In the genomic region with DNA sequence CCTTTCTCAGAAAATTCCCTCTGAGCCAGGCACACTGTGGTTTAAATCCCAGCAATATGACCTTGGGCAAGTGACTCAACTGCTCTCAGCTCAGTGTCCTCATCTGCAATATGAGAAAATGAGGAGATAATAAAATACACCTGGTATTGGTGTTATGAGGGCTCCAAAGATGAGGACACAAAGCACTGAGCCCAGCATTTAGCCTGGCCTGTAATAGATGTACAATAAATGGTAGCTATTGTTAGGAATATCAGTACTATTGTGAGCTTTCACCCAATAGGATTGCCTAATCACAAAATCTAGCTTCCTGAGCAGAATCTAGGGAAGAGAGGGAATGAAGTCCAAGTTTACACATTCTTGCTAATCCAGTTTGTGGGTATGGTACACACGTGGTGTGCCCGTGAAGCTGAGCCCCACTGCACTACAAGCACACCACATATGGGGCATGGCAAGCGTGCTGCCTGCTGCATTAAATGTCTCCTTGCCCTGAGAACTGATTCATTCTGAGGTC, we compare ENCODE assay signal across 18 cellular contexts. TPM values are rescaled to one million over a fixed set of nuclear protein-coding genes. Genes with fewer than 3 reads are reported as not detected.
DNase-seq lines count a peak whose midpoint lies in the region; ATAC-seq and TF ChIP-seq lines count a peak whose summit lies in the region.
"Had no signal": no experiment of that assay in that cellular context is flagged by ENCODE, and none has a peak within 500 bp of the region (broad histone marks: within the 10 kb centered on the region; RNA-seq: fewer than 3 reads in every experiment).

No MANE protein-coding gene starts in this region.

- no peak overlapping the region for H3K4ac ChIP-seq in mesenchymal stem cell (ENCODE audit: low read depth in 1 of 2, low read length in 2 of 2)

- H4K8ac ChIP-seq in mesenchymal stem cell (ENCODE audit: low read length), result no peak overlapping the region

- no peak for ATAC-seq in HG03469 (IDR thresholded peaks at IDR 0.05; ENCODE audit: unreplicated experiment)
- ATAC-seq in HG03457 (IDR thresholded peaks at IDR 0.05; ENCODE audit: unreplicated experiment), result no peak
- ATAC-seq in aorta (ENCODE audit: low FRiP score), result no peak
- ATAC-seq: GM23338; naive thymus-derived CD8-positive, alpha-beta T cell had no signal

- H3K9me3 ChIP-seq in mesenchymal stem cell (ENCODE audit: control insufficient read depth, low read length), result no peaks in the 10 kb centered on the region
- H3K9me3 ChIP-seq in aorta (ENCODE audit: control insufficient read depth, low read length), result no peaks in the 10 kb centered on the region

- peak overlapping the region; percentile 3 for H3K9ac ChIP-seq in mesenchymal stem cell (ENCODE audit: low read length)

- no peak overlapping the region for H3K27ac ChIP-seq in mesenchymal stem cell (ENCODE audit: low read length, poor library complexity, severe bottlenecking)
- H3K27ac ChIP-seq in aorta (ENCODE audit: low read depth in 1 of 2, low read length in 2 of 2), result no peak overlapping the region
- H3K27ac ChIP-seq: SK-N-MC had no signal

- no peaks in the 10 kb centered on the region for H3K79me1 ChIP-seq in mesenchymal stem cell (replicated peaks; ENCODE audit: low read length, poor library complexity, severe bottlenecking)

- H3K27me3 ChIP-seq in mesenchymal stem cell (ENCODE audit: control insufficient read depth in 1 of 2, insufficient read depth in 1 of 2, low read length in 2 of 2) (no peaks in the 10 kb centered on the region), aorta (ENCODE audit: control insufficient read depth in 1 of 2, insufficient read depth in 2 of 2, low read length in 1 of 2) (no peaks in the 10 kb centered on the region)

- no peak overlapping the region for H4K91ac ChIP-seq in mesenchymal stem cell (ENCODE audit: low read length)

- no peak overlapping the region for H3K4me2 ChIP-seq in mesenchymal stem cell (ENCODE audit: low read length, poor library complexity, severe bottlenecking)
- H3K4me2 ChIP-seq: GM23338, smooth muscle cell had no signal

- H3K14ac ChIP-seq in mesenchymal stem cell (ENCODE audit: low read length in 2 of 2), result peak overlapping the region in 1 of 2 experiments; percentile 93

- no peak overlapping the region for H3K4me3 ChIP-seq in epithelial cell of esophagus (ENCODE audit: low read length)
- no peak overlapping the region for H3K4me3 ChIP-seq in mesenchymal stem cell (ENCODE audit: insufficient read depth in 1 of 2, low read depth in 1 of 2, low read length in 2 of 2)
- H3K4me3 ChIP-seq in aorta (ENCODE audit: low read length in 2 of 2), result no peak overlapping the region
- H3K4me3 ChIP-seq: GM23338, SK-N-MC, smooth muscle cell had no signal

- H3K4me1 ChIP-seq in mesenchymal stem cell (ENCODE audit: control insufficient read depth, insufficient read depth, low read depth, low read length) (no peaks in the 10 kb centered on the region), aorta (ENCODE audit: control insufficient read depth in 1 of 2, insufficient read depth in 2 of 2, low read length in 2 of 2) (no peaks in the 10 kb centered on the region)

- no peaks in the 10 kb centered on the region for H3K36me3 ChIP-seq in mesenchymal stem cell (ENCODE audit: control insufficient read depth in 1 of 2, insufficient read depth in 2 of 2, low read depth in 1 of 2, low read length in 2 of 2)
- no peaks in the 10 kb centered on the region for H3K36me3 ChIP-seq in aorta (ENCODE audit: control insufficient read depth in 1 of 2, insufficient read depth in 2 of 2, low read length in 1 of 2)

- H2BK15ac ChIP-seq in mesenchymal stem cell (ENCODE audit: low read depth, poor library complexity, severe bottlenecking), result no peak overlapping the region

- DNase-seq in ELR (ENCODE audit: low read depth) (peak; percentile 77), NCI-H82 treated with DMSO at 0.1 percent for 48 hours (lab: John Stamatoyannopoulos, UW; ENCODE audit: unreplicated experiment) (peak; percentile 19), epithelial cell of esophagus (ENCODE audit: low read depth) (peak; percentile 90), mesenchymal stem cell (peak; percentile 47), aorta (no peak)
- DNase-seq in activated CD8-positive, alpha-beta memory T cell treated with anti-CD3 and anti-CD28 coated beads for 24 hours, result no peak
- DNase-seq: activated CD4-positive, alpha-beta T cell treated with anti-CD3 and anti-CD28 coated beads for 48 hours; activated naive CD4-positive, alpha-beta T cell treated with anti-CD3 and anti-CD28 coated beads for 36 hours; MM.1S; naive thymus-derived CD8-positive, alpha-beta T cell; NCI-H187; NCI-H510A treated with DMSO at 0.1 percent for 48 hours; posterior cingulate gyrus had no signal

- no peak overlapping the region for H3K23ac ChIP-seq in mesenchymal stem cell (ENCODE audit: low read length in 2 of 2)

- H2AFZ ChIP-seq in mesenchymal stem cell (ENCODE audit: low read depth, low read length), result no peak overlapping the region
- H2AFZ ChIP-seq: GM23338 had no signal

- peak overlapping the region in 1 of 2 experiments; percentile 54 for H2BK12ac ChIP-seq in mesenchymal stem cell (ENCODE audit: low read length in 2 of 2)

- intact Hi-C loops in aorta (cut with DNase I), result no loop called here

- H2AK5ac ChIP-seq in mesenchymal stem cell (ENCODE audit: low read length, severe bottlenecking), result no peak overlapping the region

- H2BK120ac ChIP-seq in mesenchymal stem cell (ENCODE audit: low read depth, low read length), result no peak overlapping the region

- no peak overlapping the region for H2BK5ac ChIP-seq in mesenchymal stem cell (ENCODE audit: low read depth, low read length, poor library complexity, severe bottlenecking)

- peak overlapping the region in 1 of 2 experiments; percentile 94 for H3K18ac ChIP-seq in mesenchymal stem cell (ENCODE audit: low read depth in 1 of 2, low read length in 2 of 2)

- TF ChIP-seq CTCF in epithelial cell of esophagus (IDR thresholded peaks at IDR 0.05; ENCODE audit: insufficient read depth, low read depth, low read length, missing control alignments), result no peak

- WGBS in mesenchymal stem cell, result 80% methylated on average over 1 of the region's 3 CpGs
- WGBS in aorta, 2 donors, result 94 to 96% methylated on average over 3 of the region's 3 CpGs

RNA-seq across cellular contexts. Expression of a gene that starts 24.3 kb away (rescaled TPM):
- polyA plus RNA-seq in mesenchymal stem cell (2013, experiment 1 of 2), result 6.8 TPM
- 7.1 TPM for polyA plus RNA-seq in mesenchymal stem cell (2013, experiment 2 of 2)
- total RNA-seq in aorta, result 10 to 100 TPM; 17.0 to 24.4 TPM
- 1 to 10 TPM; 6.1 to 7.8 TPM for polyA plus RNA-seq in aorta

Comparison
In these comparisons a context has a peak if more than half of its experiments do, and no peak if none do; other contexts are left out.
1. DNase-seq: peak in ELR (single experiment), NCI-H82 treated with DMSO at 0.1 percent for 48 hours (single experiment), epithelial cell of esophagus (single experiment) and mesenchymal stem cell (single experiment); none in activated CD8-positive, alpha-beta memory T cell treated with anti-CD3 and anti-CD28 coated beads for 24 hours (single experiment) and aorta (0 of 2).